Comparison of ENCODE assay signal across 11 cellular contexts in the genomic region with DNA sequence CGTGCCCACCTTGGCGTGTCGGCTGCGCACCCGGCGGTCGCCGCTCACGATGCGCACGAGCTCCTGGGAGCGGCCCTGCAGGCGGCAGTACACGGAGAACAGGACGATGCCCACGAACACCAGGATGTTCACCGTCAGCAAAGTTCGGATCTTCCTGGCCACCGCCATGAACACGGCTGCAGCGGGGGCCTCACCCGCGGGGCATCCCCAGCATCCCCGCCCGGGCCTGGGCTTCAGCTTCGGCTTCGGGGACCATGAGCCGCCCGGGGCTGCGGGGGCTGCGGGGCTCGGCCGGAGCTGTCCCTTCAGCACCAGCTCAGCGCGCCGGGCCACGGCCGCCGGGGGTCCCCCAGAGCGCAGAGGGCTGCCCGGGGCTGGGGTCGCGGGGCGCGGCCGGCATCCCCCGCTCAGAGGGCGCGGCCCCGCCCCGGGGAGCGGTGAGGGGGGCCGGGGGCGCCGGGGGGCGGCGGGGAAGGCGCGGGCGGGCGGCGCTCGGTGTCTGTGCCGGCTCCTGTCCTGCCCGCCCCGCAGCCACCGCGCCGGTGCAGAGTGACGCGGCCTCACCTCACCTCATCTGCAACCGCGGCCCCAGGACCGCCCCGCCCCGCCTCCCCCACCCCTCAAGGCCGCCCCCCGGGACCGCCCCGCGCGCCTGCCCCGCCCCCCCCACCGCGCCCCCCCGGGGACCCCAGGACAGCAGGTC. TPM values are rescaled to one million over a fixed set of nuclear protein-coding genes. Genes with fewer than 3 reads are reported as not detected.
DNase-seq lines count a peak whose midpoint lies in the region; ATAC-seq and TF ChIP-seq lines count a peak whose summit lies in the region.
"Had no signal": no experiment of that assay in that cellular context is flagged by ENCODE, and none has a peak within 500 bp of the region (broad histone marks: within the 10 kb centered on the region; RNA-seq: fewer than 3 reads in every experiment).

A gene (minus strand): TSS at position 554 of the 703 bp plus-strand sequence. CDS start 386 bp downstream, at position 168.

- POLR2A ChIA-PET in activated CD8-positive, alpha-beta T cell treated with anti-CD3 and anti-CD28 coated beads, Interleukin-2, amount 10 ng/mL, durations not matched to agents 7 days and 5 days (lab: Charles Lee): no interaction called here

- no peaks in the 10 kb centered on the region for H3K9me3 Mint-ChIP-seq in activated CD8-positive, alpha-beta T cell treated with anti-CD3 and anti-CD28 coated beads, Interleukin-2, amount 10 ng/mL, durations not matched to agents 7 days and 5 days (ENCODE audit: insufficient read depth)
- no peaks in the 10 kb centered on the region for H3K9me3 Mint-ChIP-seq in type B pancreatic cell

- H3K27me3 Mint-ChIP-seq in activated CD8-positive, alpha-beta T cell treated with anti-CD3 and anti-CD28 coated beads, Interleukin-2, amount 10 ng/mL, durations not matched to agents 7 days and 5 days (ENCODE audit: low read depth): peaks cover 24% of the 10 kb centered on the region
- H3K27me3 Mint-ChIP-seq in type B pancreatic cell: peaks cover 74% of the 10 kb centered on the region

- peak; percentile 22 for DNase-seq in stimulated activated CD4-positive, alpha-beta T cell treated with anti-CD3 and anti-CD28 coated beads, Interleukin-15, amount 100 ng/mL, for 24 hours
- no peak for DNase-seq in stimulated activated CD4-positive, alpha-beta T cell treated with anti-CD3 and anti-CD28 coated beads, Interleukin-12 subunit alpha, Interleukin-12 subunit beta, amount 100 ng/mL, for 4 hours
- peak; percentile 21 for DNase-seq in activated CD8-positive, alpha-beta T cell treated with anti-CD3 and anti-CD28 coated beads, Interleukin-2, amount 10 ng/mL, durations not matched to agents 7 days and 5 days
- DNase-seq in type B pancreatic cell (ENCODE audit: extremely low spot score, unreplicated experiment) (no peak), NCI-H510A treated with DMSO at 0.1 percent for 48 hours (lab: John Stamatoyannopoulos, UW) (no peak)
- no peak for DNase-seq in stimulated activated CD8-positive, alpha-beta memory T cell treated with anti-CD3 and anti-CD28 coated beads, Interleukin-4, amount 100 ng/mL, for 48 hours
- DNase-seq: COR-L47, heart left ventricle, Karpas-422 had no signal

- H3K36me3 Mint-ChIP-seq in activated CD8-positive, alpha-beta T cell treated with anti-CD3 and anti-CD28 coated beads, Interleukin-2, amount 10 ng/mL, durations not matched to agents 7 days and 5 days (ENCODE audit: low read depth): no peaks in the 10 kb centered on the region
- peaks cover 4% of the 10 kb centered on the region for H3K36me3 Mint-ChIP-seq in type B pancreatic cell

- H3K27ac Mint-ChIP-seq in activated CD8-positive, alpha-beta T cell treated with anti-CD3 and anti-CD28 coated beads, Interleukin-2, amount 10 ng/mL, durations not matched to agents 7 days and 5 days: no peak within 1 kb of the TSS
- H3K27ac Mint-ChIP-seq in type B pancreatic cell: no peak within 1 kb of the TSS

- H3K4me3 Mint-ChIP-seq in activated CD8-positive, alpha-beta T cell treated with anti-CD3 and anti-CD28 coated beads, Interleukin-2, amount 10 ng/mL, durations not matched to agents 7 days and 5 days: no peak within 1 kb of the TSS
- peak within 1 kb of the TSS; percentile 3 for H3K4me3 Mint-ChIP-seq in type B pancreatic cell

- ATAC-seq in activated CD8-positive, alpha-beta T cell treated with anti-CD3 and anti-CD28 coated beads, Interleukin-2, amount 10 ng/mL, durations not matched to agents 7 days and 5 days: peak; percentile 34
- no peak for ATAC-seq in GM18868 (IDR thresholded peaks at IDR 0.05; ENCODE audit: unreplicated experiment)

- H3K4me3 ChIP-seq in iPS-18c (ENCODE audit: insufficient read depth, low read depth, low read length): peak within 1 kb of the TSS; percentile 15

- H3K9me3 ChIP-seq in iPS-18c (ENCODE audit: control insufficient read depth, insufficient read depth, low read length): no peaks in the 10 kb centered on the region
- H3K9me3 ChIP-seq: heart left ventricle had no signal

- H3K4me1 Mint-ChIP-seq in activated CD8-positive, alpha-beta T cell treated with anti-CD3 and anti-CD28 coated beads, Interleukin-2, amount 10 ng/mL, durations not matched to agents 7 days and 5 days (ENCODE audit: low read depth): peaks cover 10% of the 10 kb centered on the region
- peaks cover 3% of the 10 kb centered on the region for H3K4me1 Mint-ChIP-seq in type B pancreatic cell (ENCODE audit: unreplicated experiment)

- TF ChIP-seq CTCF in type B pancreatic cell (conservative IDR thresholded peaks at IDR 0.05): no peak

- CTCF ChIA-PET in activated CD8-positive, alpha-beta T cell treated with anti-CD3 and anti-CD28 coated beads, Interleukin-2, amount 10 ng/mL, durations not matched to agents 7 days and 5 days (lab: Charles Lee): no interaction called here

RNA-seq across cellular contexts. Expression of the gene that starts here (rescaled TPM):
- not detected for total RNA-seq in activated CD8-positive, alpha-beta T cell treated with anti-CD3 and anti-CD28 coated beads, Interleukin-2, amount 10 ng/mL, durations not matched to agents 7 days and 5 days
- total RNA-seq in type B pancreatic cell (ENCODE audit: low replicate concordance): 1.6 TPM in 1 of 2 replicates, not detected in the other

Comparison
In these comparisons a context has a peak if more than half of its experiments do, and no peak if none do; other contexts are left out.
1. Peak in DNase-seq and ATAC-seq in activated CD8-positive, alpha-beta T cell treated with anti-CD3 and anti-CD28 coated beads, Interleukin-2, amount 10 ng/mL, durations not matched to agents 7 days and 5 days; RNA of the gene not detected or under 1 TPM.